Comparison of ENCODE assay signal across 21 cellular contexts in the genomic region with DNA sequence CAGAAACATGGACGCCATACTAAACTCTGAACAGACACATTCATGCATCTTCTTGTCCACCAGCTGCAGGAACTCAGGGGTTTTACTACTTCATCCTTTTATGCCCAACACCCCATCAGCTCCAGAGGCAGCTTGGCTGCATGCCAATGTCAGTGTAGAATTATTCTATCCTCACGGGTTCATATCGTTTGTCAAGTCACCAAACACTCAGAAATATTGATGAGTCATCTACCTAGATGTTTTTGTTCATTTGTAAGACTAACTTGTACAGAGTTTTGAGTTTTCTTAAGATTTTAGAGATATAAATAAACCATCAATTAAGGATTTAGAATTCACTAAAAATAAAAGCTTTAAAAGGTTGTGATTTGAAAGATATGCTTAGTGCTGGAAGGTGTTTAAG.
A peak's percentile ranks its signal among the peaks of the same experiment; 100 is the strongest.
DNase-seq lines count a peak whose midpoint lies in the region; ATAC-seq, FAIRE-seq and TF ChIP-seq lines count a peak whose summit lies in the region.
"Had no signal": no experiment of that assay in that cellular context is flagged by ENCODE, and none has a peak within 500 bp of the region (broad histone marks: within the 10 kb centered on the region; RNA-seq: fewer than 3 reads in every experiment).

No MANE protein-coding gene starts in this region.

- H3K4me3 ChIP-seq in BE2C (ENCODE audit: low read depth, low read length) (no peak overlapping the region), bronchial epithelial cell (ENCODE audit: low read depth, low read length) (no peak overlapping the region), gastroesophageal sphincter (no peak overlapping the region)
- H3K4me3 ChIP-seq: uterus had no signal

- TF ChIP-seq CTCF in BE2C (IDR thresholded peaks at IDR 0.05; ENCODE audit: low read depth, low read length) (no peak), bronchial epithelial cell (IDR thresholded peaks at IDR 0.05; ENCODE audit: insufficient read depth, low read length, severe bottlenecking) (no peak), chondrocyte (IDR thresholded peaks at IDR 0.05) (no peak), gastroesophageal sphincter (IDR thresholded peaks at IDR 0.05) (no peak), GM20000 (IDR thresholded peaks at IDR 0.05; ENCODE audit: extremely low read depth, missing control alignments) (no peak)

- no peak overlapping the region for H3K27ac ChIP-seq in gastroesophageal sphincter
- H3K27ac ChIP-seq: neutrophil, uterus, WERI-Rb-1 had no signal

- H3K4me1 ChIP-seq in BE2C: peaks cover 8% of the 10 kb centered on the region
- H3K4me1 ChIP-seq in gastroesophageal sphincter: no peaks in the 10 kb centered on the region
- H3K4me1 ChIP-seq: uterus had no signal

- no peaks in the 10 kb centered on the region for H3K27me3 Mint-ChIP-seq in chondrocyte (ENCODE audit: low read depth)
- H3K27me3 Mint-ChIP-seq: activated naive CD8-positive, alpha-beta T cell treated with anti-CD3 and anti-CD28 coated beads, Interleukin-2, amount 50 U/mL, for 24 hours; CD8-positive, alpha-beta memory T cell; stimulated activated naive CD8-positive, alpha-beta T cell treated with anti-CD3 and anti-CD28 coated beads, Interleukin-15, amount 100 ng/mL, for 72 hours had no signal

- H3K9me3 ChIP-seq in BE2C: no peaks in the 10 kb centered on the region
- no peaks in the 10 kb centered on the region for H3K9me3 ChIP-seq in gastroesophageal sphincter
- H3K9me3 ChIP-seq: neutrophil, uterus had no signal

- no peak for ATAC-seq in gastroesophageal sphincter
- ATAC-seq: activated naive CD8-positive, alpha-beta T cell treated with anti-CD3 and anti-CD28 coated beads, Interleukin-2, amount 50 U/mL, for 24 hours; left cardiac atrium; stimulated activated naive CD8-positive, alpha-beta T cell treated with anti-CD3 and anti-CD28 coated beads, Interleukin-15, amount 100 ng/mL, for 72 hours had no signal

- no peak for FAIRE-seq in bronchial epithelial cell (lab: Jason Lieb, UNC)
- FAIRE-seq: G401.6, GM12891, RCC 7860 had no signal

- no peaks in the 10 kb centered on the region for H3K27me3 ChIP-seq in BE2C
- no peaks in the 10 kb centered on the region for H3K27me3 ChIP-seq in bronchial epithelial cell (ENCODE audit: control insufficient read depth, insufficient read depth, low read length)
- H3K27me3 ChIP-seq in gastroesophageal sphincter: no peaks in the 10 kb centered on the region
- H3K27me3 ChIP-seq: neutrophil, uterus had no signal

- no peak overlapping the region for H3K27ac Mint-ChIP-seq in chondrocyte (ENCODE audit: unreplicated experiment)
- H3K27ac Mint-ChIP-seq: activated naive CD8-positive, alpha-beta T cell treated with anti-CD3 and anti-CD28 coated beads, Interleukin-2, amount 50 U/mL, for 24 hours; CD8-positive, alpha-beta memory T cell; stimulated activated naive CD8-positive, alpha-beta T cell treated with anti-CD3 and anti-CD28 coated beads, Interleukin-15, amount 100 ng/mL, for 72 hours; T-helper 1 cell treated with Interleukin-12 subunit alpha and Interleukin-12 subunit beta and Interleukin-4 antibody, amounts not matched to agents 30 μg/mL and 1 μg/mL, for 36 hours had no signal

- H3K4me3 Mint-ChIP-seq in chondrocyte (ENCODE audit: unreplicated experiment): no peak overlapping the region
- H3K4me3 Mint-ChIP-seq: activated naive CD8-positive, alpha-beta T cell treated with anti-CD3 and anti-CD28 coated beads, Interleukin-2, amount 50 U/mL, for 24 hours; CD8-positive, alpha-beta memory T cell; stimulated activated naive CD8-positive, alpha-beta T cell treated with anti-CD3 and anti-CD28 coated beads, Interleukin-15, amount 100 ng/mL, for 72 hours; T-helper 1 cell treated with Interleukin-12 subunit alpha and Interleukin-12 subunit beta and Interleukin-4 antibody, amounts not matched to agents 30 μg/mL and 1 μg/mL, for 36 hours had no signal

- peaks cover 14% of the 10 kb centered on the region for H3K4me1 Mint-ChIP-seq in chondrocyte (ENCODE audit: low read depth)
- H3K4me1 Mint-ChIP-seq: activated naive CD8-positive, alpha-beta T cell treated with anti-CD3 and anti-CD28 coated beads, Interleukin-2, amount 50 U/mL, for 24 hours; CD8-positive, alpha-beta memory T cell; stimulated activated naive CD8-positive, alpha-beta T cell treated with anti-CD3 and anti-CD28 coated beads, Interleukin-15, amount 100 ng/mL, for 72 hours had no signal

- H3K9me3 Mint-ChIP-seq in chondrocyte (ENCODE audit: low read depth): peaks cover 4% of the 10 kb centered on the region

- no peak for TF ChIP-seq POLR2A in gastroesophageal sphincter (IDR thresholded peaks at IDR 0.05)

- DNase-seq in BE2C (peak; percentile 56), HT1080 (ENCODE audit: low read depth) (peak; percentile 44), NCI-H345 (lab: John Stamatoyannopoulos, UW) (peak; percentile 73), bronchial epithelial cell (ENCODE audit: low read depth) (peak; percentile 47), chondrocyte (ENCODE audit: low spot score) (no peak), GM20000 (ENCODE audit: low spot score) (no peak)
- no peak for DNase-seq in activated CD4-positive, alpha-beta T cell treated with anti-CD3 and anti-CD28 coated beads, Interleukin-2, amount 50 U/mL, for 4 hours
- DNase-seq: activated naive CD8-positive, alpha-beta T cell treated with anti-CD3 and anti-CD28 coated beads, Interleukin-2, amount 50 U/mL, for 24 hours; CD8-positive, alpha-beta memory T cell; effector CD8-positive, alpha-beta T cell; GOT3; left cardiac atrium; stimulated activated naive CD8-positive, alpha-beta T cell treated with anti-CD3 and anti-CD28 coated beads, Interleukin-15, amount 100 ng/mL, for 72 hours; uterus; WERI-Rb-1 had no signal

- TF ChIP-seq EP300 in gastroesophageal sphincter (IDR thresholded peaks at IDR 0.05): no peak

- no peaks in the 10 kb centered on the region for H3K36me3 ChIP-seq in BE2C
- no peaks in the 10 kb centered on the region for H3K36me3 ChIP-seq in bronchial epithelial cell (ENCODE audit: control insufficient read depth, insufficient read depth, low read length)
- no peaks in the 10 kb centered on the region for H3K36me3 ChIP-seq in gastroesophageal sphincter
- H3K36me3 ChIP-seq: neutrophil, uterus, WERI-Rb-1 had no signal

- H3K36me3 Mint-ChIP-seq in chondrocyte (ENCODE audit: low read depth): no peaks in the 10 kb centered on the region
- H3K36me3 Mint-ChIP-seq: CD8-positive, alpha-beta memory T cell had no signal

- 26 to 46% methylated on average over 2 to 3 of the region's 3 CpGs for WGBS in gastroesophageal sphincter (ENCODE audit: low coverage in 1 of 2), 2 donors

Comparison
In these comparisons a context has a peak if more than half of its experiments do, and no peak if none do; other contexts are left out.
1. DNase-seq: peak in BE2C (single experiment), HT1080 (single experiment), NCI-H345 (single experiment) and bronchial epithelial cell (single experiment); none in activated CD4-positive, alpha-beta T cell treated with anti-CD3 and anti-CD28 coated beads, Interleukin-2, amount 50 U/mL, for 4 hours (0 of 2), chondrocyte (single experiment) and GM20000 (single experiment).